Comparison of ENCODE assay signal across 7 cellular contexts in genomic region chr2:110371633-110372032, GRCh38.
DNase-seq lines count a peak whose midpoint lies in the region; ATAC-seq, FAIRE-seq and TF ChIP-seq lines count a peak whose summit lies in the region.
"Not testable (repeated sequence)": the region's sequence is repeated elsewhere in the genome, so short reads cannot be mapped to it uniquely, and the experiment has no call there.

No MANE protein-coding gene starts in this region.

- TF ChIP-seq RAD21 in A549 (conservative IDR thresholded peaks at IDR 0.05 in 1 of 2, IDR thresholded peaks at IDR 0.05 in 1 of 2); HCT116 (IDR thresholded peaks at IDR 0.05; ENCODE audit: low read depth); HepG2 (CRISPR knock-in tag; IDR thresholded peaks at IDR 0.05): not testable (repeated sequence)

- RAD21 ChIA-PET in HCT116 (lab: Charles Lee; ENCODE audit: low non-redundant PET in 1 of 2, low total read pairs in 2 of 2, uncharacterized antibody in 2 of 2, unreplicated experiment in 2 of 2): not testable (repeated sequence)

- H3K4me1 Mint-ChIP-seq in osteocyte (ENCODE audit: unreplicated experiment): not testable (repeated sequence)

- H3K4me3 Mint-ChIP-seq in osteocyte (ENCODE audit: unreplicated experiment): not testable (repeated sequence)

- H3K27ac ChIP-seq in A549: peak overlapping the region; percentile 73 to 79
- not testable (repeated sequence) for H3K27ac ChIP-seq in HCT116 (ENCODE audit: low read depth, low read length); HepG2 (ENCODE audit: extremely low read length, insufficient read depth, low read length); thyroid gland
- H3K27ac ChIP-seq in PC-9: peak overlapping the region; percentile 54; the same call in 1 of the 2 replicates

- not testable (repeated sequence) for H3K27me3 Mint-ChIP-seq in osteocyte (ENCODE audit: unreplicated experiment)

- peak overlapping the region; percentile 78 for H3K27ac Mint-ChIP-seq in osteocyte (ENCODE audit: unreplicated experiment)

- not testable (repeated sequence) for BruUV-seq in HCT116 (replicated peaks; lab: Mats Ljungman, UMichigan); PC-9 (replicated peaks; lab: Mats Ljungman, UMichigan); HepG2 (replicated peaks; lab: Mats Ljungman, UMichigan)

- H3K9me3 Mint-ChIP-seq in osteocyte (ENCODE audit: unreplicated experiment): not testable (repeated sequence)

- H3K9me3 ChIP-seq in A549; HCT116 (ENCODE audit: control insufficient read depth in 1 of 2, insufficient read depth in 1 of 2, low read depth in 1 of 2, low read length in 2 of 2); PC-9 (ENCODE audit: insufficient read depth, low read depth); HepG2 (ENCODE audit: low read length); thyroid gland: not testable (repeated sequence)

- CTCF ChIA-PET in A549 (lab: Yijun Ruan, JAX); HCT116 (lab: Charles Lee); PC-9 (lab: Charles Lee); HepG2 (lab: Yijun Ruan, JAX; ENCODE audit: low intra/inter-chr PET ratio, low total read pairs): not testable (repeated sequence)

- H3K36me3 ChIP-seq in HCT116 (ENCODE audit: control insufficient read depth in 1 of 2, insufficient read depth in 2 of 2, low read length in 2 of 2); PC-9 (ENCODE audit: low read depth); HepG2 (replicated peaks in 1 of 2; ENCODE audit: control insufficient read depth in 1 of 2, insufficient read depth in 2 of 2, low read length in 2 of 2); thyroid gland: not testable (repeated sequence)

- not testable (repeated sequence) for H3K79me2 ChIP-seq in HCT116 (ENCODE audit: insufficient read depth, low read length); PC-9 (ENCODE audit: low read depth); HepG2 (ENCODE audit: insufficient read depth, low read length)

- not testable (repeated sequence) for H3K4me1 ChIP-seq in A549; HCT116 (ENCODE audit: control insufficient read depth in 1 of 2, insufficient read depth in 2 of 2, low read length in 2 of 2); PC-9 (replicated peaks; ENCODE audit: insufficient read depth); HepG2 (ENCODE audit: insufficient read depth, low read length); thyroid gland

- ATAC-seq in A549, HCT116, Right ventricle myocardium inferior, HepG2: not testable (repeated sequence)

- H3K9ac ChIP-seq in HCT116 (ENCODE audit: low read length); HepG2 (ENCODE audit: insufficient read depth, low read depth, low read length): not testable (repeated sequence)

- TF ChIP-seq CTCF in A549 (IDR thresholded peaks at IDR 0.05); HCT116 (IDR thresholded peaks at IDR 0.05 in 2 of 3, conservative IDR thresholded peaks at IDR 0.05 in 1 of 3; ENCODE audit: borderline replicate concordance in 1 of 3, insufficient read depth in 1 of 3, low read depth in 2 of 3, low read length in 2 of 3); PC-9 (conservative IDR thresholded peaks at IDR 0.05); HepG2 (CRISPR knock-in tag; IDR thresholded peaks at IDR 0.05); osteocyte (IDR thresholded peaks at IDR 0.05); thyroid gland (IDR thresholded peaks at IDR 0.05): not testable (repeated sequence)

- not testable (repeated sequence) for TF ChIP-seq EP300 in A549 (IDR thresholded peaks at IDR 0.05); HepG2 (IDR thresholded peaks at IDR 0.05; ENCODE audit: low read depth in 2 of 2, low read length in 2 of 2); HepG2 (CRISPR knock-in tag; IDR thresholded peaks at IDR 0.05; ENCODE audit: borderline replicate concordance)

- not testable (repeated sequence) for FAIRE-seq in A549 (lab: Jason Lieb, UNC); HepG2 (lab: Jason Lieb, UNC)

- DNase-seq in A549 (ENCODE audit: low read depth in 1 of 2, low spot score in 1 of 2); HCT116 (ENCODE audit: low read depth, low spot score); HepG2 (ENCODE audit: low spot score): not testable (repeated sequence)
- DNase-seq in PC-9 (peak in 1 of 2 experiments; percentile 72), Right ventricle myocardium inferior (ENCODE audit: missing footprints) (peak; percentile 39), osteocyte (ENCODE audit: extremely low spot score, unreplicated experiment) (peak; percentile 42), thyroid gland (peak; percentile 23 to 62)

- not testable (repeated sequence) for TF ChIP-seq POLR2A in A549 (IDR thresholded peaks at IDR 0.05; ENCODE audit: low read length); HCT116 (IDR thresholded peaks at IDR 0.05; ENCODE audit: borderline replicate concordance, extremely low read depth, insufficient read depth, insufficient read length); HepG2 (IDR thresholded peaks at IDR 0.05; ENCODE audit: insufficient read depth in 1 of 2, low read depth in 2 of 2, low read length in 2 of 2); thyroid gland (IDR thresholded peaks at IDR 0.05)

- intact Hi-C loops in HCT116 (cut with micrococcal nuclease); PC-9 (cut with micrococcal nuclease; ENCODE audit: unreplicated experiment); Right ventricle myocardium inferior (cut with DNase I); HepG2 (cut with micrococcal nuclease; ENCODE audit: unreplicated experiment); thyroid gland (cut with DNase I): not testable (repeated sequence)

- H3K36me3 Mint-ChIP-seq in osteocyte (ENCODE audit: unreplicated experiment): not testable (repeated sequence)

- H2AFZ ChIP-seq in HCT116 (ENCODE audit: low read depth, low read length, poor library complexity, severe bottlenecking); PC-9; HepG2 (ENCODE audit: low read length): not testable (repeated sequence)

- POLR2A ChIA-PET in A549 (lab: Yijun Ruan, JAX); HCT116 (lab: Charles Lee); PC-9 (lab: Charles Lee; ENCODE audit: unreplicated experiment); HepG2 (lab: Yijun Ruan, JAX): not testable (repeated sequence)

- not testable (repeated sequence) for H3K9me2 ChIP-seq in HCT116 (ENCODE audit: insufficient read depth); PC-9 (ENCODE audit: insufficient read depth)

- in situ Hi-C loops in HepG2 (cut with HindIII; ENCODE audit: extremely low pct_ligation_motif_present, low pct_unique_long_range_greater_than_20kb): not testable (repeated sequence)

- H3K4me2 ChIP-seq in A549 (peak overlapping the region; percentile 58; the same call in 2 of the 3 replicates), PC-9 (0 out of 2 replicates have a peak overlapping the region, but pooled peaks have one; percentile 36)
- H3K4me2 ChIP-seq in HCT116 (ENCODE audit: low read length); HepG2 (ENCODE audit: low read depth, low read length): not testable (repeated sequence)

- not testable (repeated sequence) for H3K4me3 ChIP-seq in A549; HCT116 (replicated peaks in 1 of 2; ENCODE audit: low read depth in 1 of 2, low read length in 2 of 2); PC-9; HepG2 (replicated peaks in 1 of 3; ENCODE audit: insufficient read depth in 1 of 3, low read depth in 2 of 3, low read length in 3 of 3); thyroid gland (replicated peaks in 1 of 3)

- 19% methylated on average over 2 of the region's 2 CpGs for WGBS in A549 (ENCODE audit: missing lambda C conversion rate)
- 11% methylated on average over 2 of the region's 2 CpGs for WGBS in HepG2 (ENCODE audit: low lambda C conversion rate)
- 67 to 80% methylated on average over 1 to 2 of the region's 2 CpGs for WGBS in thyroid gland, 2 donors

- H3K27me3 ChIP-seq in HCT116 (ENCODE audit: insufficient read depth, low read length); PC-9 (ENCODE audit: insufficient read depth, low read depth); HepG2 (ENCODE audit: control insufficient read depth in 1 of 2, insufficient read depth in 2 of 2, low read length in 2 of 2); thyroid gland: not testable (repeated sequence)

- not testable (repeated sequence) for H4K20me1 ChIP-seq in HCT116 (ENCODE audit: insufficient read depth); PC-9 (ENCODE audit: insufficient read depth); HepG2 (ENCODE audit: insufficient read depth, low read length)

- not testable (repeated sequence) for H3F3A ChIP-seq in PC-9 (ENCODE audit: insufficient read depth, low read depth)

TF ChIP-seq in A549, 52 proteins besides CTCF, POLR2A, EP300 and RAD21 (continues in another document):
- TF ChIP-seq FOSL2 (IDR thresholded peaks at IDR 0.05) (peak; percentile 57), FOSL2 (CRISPR knock-in tag; IDR thresholded peaks at IDR 0.05) (peak; percentile 31; the same call in 1 of the 2 replicates)

TF ChIP-seq in HCT116, 20 proteins besides CTCF, POLR2A, EP300 and RAD21:
- TF ChIP-seq FOSL1 (IDR thresholded peaks at IDR 0.05; ENCODE audit: low read depth): 0 out of 2 replicates have a peak, but pooled peaks have one; percentile 9

TF ChIP-seq in HepG2, 621 proteins besides CTCF, POLR2A, EP300 and RAD21:
- TF ChIP-seq FOSL2 (CRISPR knock-in tag; IDR thresholded peaks at IDR 0.05) (peak; percentile 80), FOSL1 (CRISPR knock-in tag; IDR thresholded peaks at IDR 0.05; ENCODE audit: borderline replicate concordance) (0 out of 2 replicates have a peak, but pooled peaks have one; percentile 24), NFE2L2 (IDR thresholded peaks at IDR 0.05; ENCODE audit: low read length) (peak; percentile 43; the same call in 1 of the 2 replicates)
